9 cellular contexts compared by ENCODE assay signal in the genomic region with DNA sequence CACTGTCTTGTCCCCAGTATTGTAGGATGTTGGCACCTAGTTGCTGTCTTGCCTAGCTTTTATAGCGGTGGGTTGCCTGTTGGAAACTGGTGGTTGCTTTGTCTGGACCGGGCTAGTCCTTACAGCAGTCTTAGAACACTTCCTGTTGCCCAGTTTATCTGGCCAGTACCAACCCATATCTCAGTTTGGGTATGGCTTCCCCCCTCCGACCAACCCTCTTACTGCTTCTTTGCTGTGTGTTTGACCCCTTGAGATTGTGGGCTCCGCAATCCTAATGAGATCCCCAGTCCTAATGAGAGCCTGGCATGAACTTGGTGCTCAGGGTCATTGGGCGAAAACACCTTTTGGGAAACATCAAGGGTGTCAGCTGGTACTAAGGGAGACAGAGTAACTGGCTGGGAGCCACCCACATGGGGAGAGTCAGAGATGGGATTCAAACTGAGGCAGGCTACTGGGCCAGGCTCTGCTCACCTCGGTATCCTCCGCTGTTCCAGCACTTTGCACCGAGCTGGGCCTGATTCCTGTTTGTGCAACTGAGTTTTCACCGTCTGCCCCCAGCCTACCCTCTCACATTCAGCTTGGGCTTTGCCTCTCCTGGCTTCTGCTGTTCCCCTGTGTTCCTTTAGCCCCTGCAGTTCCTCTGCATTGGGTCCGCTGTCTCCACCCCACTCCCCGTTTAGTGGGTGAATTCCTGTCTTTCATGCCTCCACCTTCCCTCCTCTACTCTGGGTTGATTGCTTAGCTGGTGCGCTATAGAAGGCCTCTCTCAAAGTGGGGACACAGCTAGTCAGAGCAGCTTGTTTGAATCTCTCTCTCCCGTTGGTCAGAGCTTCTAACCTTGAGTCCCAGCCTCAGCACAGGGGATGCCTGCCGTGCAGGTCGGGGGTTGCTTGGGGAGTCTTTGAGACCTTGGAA. TPM values are rescaled to one million over a fixed set of nuclear protein-coding genes. Genes with fewer than 3 reads are reported as not detected.
DNase-seq lines count a peak whose midpoint lies in the region; ATAC-seq, FAIRE-seq and TF ChIP-seq lines count a peak whose summit lies in the region.
"Had no signal": no experiment of that assay in that cellular context is flagged by ENCODE, and none has a peak within 500 bp of the region (broad histone marks: within the 10 kb centered on the region; RNA-seq: fewer than 3 reads in every experiment).

No MANE protein-coding gene starts in this region.

- intact Hi-C loops in activated CD4-positive, alpha-beta T cell treated with anti-CD3 and anti-CD28 coated beads, Interleukin-2, amount 10 ng/mL, durations not matched to agents 24 days and 14 days (cut with micrococcal nuclease) = no loop called here
- intact Hi-C loops in activated T-helper 1 cell treated with anti-CD3 and anti-CD28 coated beads, Interleukin-12 subunit alpha, Interleukin-12 subunit beta, Interleukin-2, Interleukin-4 antibody, amounts not matched to agents 30 ng/mL and 10 ng/mL and 1 ng/mL, durations not matched to agents 14 hours and 24 hours and 36 hours (cut with micrococcal nuclease) = loop anchor here (2.0 kb wide), 1 partner anchor 16 kb away; no protein-coding TSS in a partner anchor
- intact Hi-C loops in HepG2 (cut with micrococcal nuclease; ENCODE audit: unreplicated experiment) = loop anchor here (5.0 kb wide), 1 partner anchor 36 kb away; no protein-coding TSS in a partner anchor

- peaks cover 49% of the 10 kb centered on the region for H3K4me1 Mint-ChIP-seq in activated CD4-positive, alpha-beta T cell treated with anti-CD3 and anti-CD28 coated beads, Interleukin-2, amount 10 ng/mL, durations not matched to agents 24 days and 14 days
- H3K4me1 Mint-ChIP-seq in activated T-helper 1 cell treated with anti-CD3 and anti-CD28 coated beads, Interleukin-12 subunit alpha, Interleukin-12 subunit beta, Interleukin-2, Interleukin-4 antibody, amounts not matched to agents 30 ng/mL and 10 ng/mL and 1 ng/mL, durations not matched to agents 14 hours and 24 hours and 36 hours (ENCODE audit: low read depth) = peaks cover 60% of the 10 kb centered on the region

- 31% methylated on average over 10 of the region's 15 CpGs for WGBS in HepG2 (ENCODE audit: low lambda C conversion rate)

- POLR2A ChIA-PET in HepG2 (lab: Yijun Ruan, JAX) = interaction anchor here (0.9 to 11.5 kb wide), 14 partner anchors 9 to 222 kb away, joined by 3 to 215 read pairs (median 4); a partner anchor contains a TSS

- TF ChIP-seq EP300 in HepG2 (IDR thresholded peaks at IDR 0.05; ENCODE audit: low read depth in 2 of 2, low read length in 2 of 2) (no peak), HepG2 (CRISPR knock-in tag; IDR thresholded peaks at IDR 0.05; ENCODE audit: borderline replicate concordance) (no peak)

- peak overlapping the region; percentile 95 for H3K27ac Mint-ChIP-seq in activated CD4-positive, alpha-beta T cell treated with anti-CD3 and anti-CD28 coated beads, Interleukin-2, amount 10 ng/mL, durations not matched to agents 24 days and 14 days
- H3K27ac Mint-ChIP-seq in activated T-helper 1 cell treated with anti-CD3 and anti-CD28 coated beads, Interleukin-12 subunit alpha, Interleukin-12 subunit beta, Interleukin-2, Interleukin-4 antibody, amounts not matched to agents 30 ng/mL and 10 ng/mL and 1 ng/mL, durations not matched to agents 14 hours and 24 hours and 36 hours = peak overlapping the region; percentile 94

- no peaks in the 10 kb centered on the region for H3K9me3 Mint-ChIP-seq in activated CD4-positive, alpha-beta T cell treated with anti-CD3 and anti-CD28 coated beads, Interleukin-2, amount 10 ng/mL, durations not matched to agents 24 days and 14 days
- no peaks in the 10 kb centered on the region for H3K9me3 Mint-ChIP-seq in activated T-helper 1 cell treated with anti-CD3 and anti-CD28 coated beads, Interleukin-12 subunit alpha, Interleukin-12 subunit beta, Interleukin-2, Interleukin-4 antibody, amounts not matched to agents 30 ng/mL and 10 ng/mL and 1 ng/mL, durations not matched to agents 14 hours and 24 hours and 36 hours

- TF ChIP-seq CTCF in HepG2 (CRISPR knock-in tag; IDR thresholded peaks at IDR 0.05) = 0 out of 2 replicates have a peak, but pooled peaks have one; percentile 13

- H3K36me3 ChIP-seq in HepG2 (replicated peaks in 1 of 2; ENCODE audit: control insufficient read depth in 1 of 2, insufficient read depth in 2 of 2, low read length in 2 of 2) = no peaks in the 10 kb centered on the region
- no peaks in the 10 kb centered on the region for H3K36me3 ChIP-seq in stomach smooth muscle (ENCODE audit: control insufficient read depth in 2 of 2, insufficient read depth in 2 of 2, low read length in 2 of 2)

- H3K4me2 ChIP-seq in HepG2 (ENCODE audit: low read depth, low read length) = peak overlapping the region; percentile 96

- H3K4me3 ChIP-seq in HepG2 (replicated peaks in 1 of 3; ENCODE audit: insufficient read depth in 1 of 3, low read depth in 2 of 3, low read length in 3 of 3) (peak overlapping the region; percentile 63 to 92 (median 83)), stomach smooth muscle (ENCODE audit: low read length in 2 of 2) (peak overlapping the region; percentile 60 to 85)

- H3K4me3 Mint-ChIP-seq in activated CD4-positive, alpha-beta T cell treated with anti-CD3 and anti-CD28 coated beads, Interleukin-2, amount 10 ng/mL, durations not matched to agents 24 days and 14 days = peak overlapping the region; percentile 96
- peak overlapping the region; percentile 95 for H3K4me3 Mint-ChIP-seq in activated T-helper 1 cell treated with anti-CD3 and anti-CD28 coated beads, Interleukin-12 subunit alpha, Interleukin-12 subunit beta, Interleukin-2, Interleukin-4 antibody, amounts not matched to agents 30 ng/mL and 10 ng/mL and 1 ng/mL, durations not matched to agents 14 hours and 24 hours and 36 hours

- in situ Hi-C loops in HepG2 (cut with HindIII; ENCODE audit: extremely low pct_ligation_motif_present, low pct_unique_long_range_greater_than_20kb) = no loop called here

- H4K20me1 ChIP-seq in HepG2 (ENCODE audit: insufficient read depth, low read length) = peaks cover 34% of the 10 kb centered on the region; the same call in 1 of the 2 replicates

- H3K36me3 Mint-ChIP-seq in activated CD4-positive, alpha-beta T cell treated with anti-CD3 and anti-CD28 coated beads, Interleukin-2, amount 10 ng/mL, durations not matched to agents 24 days and 14 days (ENCODE audit: low read depth) = peaks cover 2% of the 10 kb centered on the region
- peaks cover 2% of the 10 kb centered on the region for H3K36me3 Mint-ChIP-seq in activated T-helper 1 cell treated with anti-CD3 and anti-CD28 coated beads, Interleukin-12 subunit alpha, Interleukin-12 subunit beta, Interleukin-2, Interleukin-4 antibody, amounts not matched to agents 30 ng/mL and 10 ng/mL and 1 ng/mL, durations not matched to agents 14 hours and 24 hours and 36 hours (ENCODE audit: low read depth)

- ATAC-seq in HepG2 = peak; percentile 17

- peaks cover 62% of the 10 kb centered on the region for H3K79me2 ChIP-seq in HepG2 (ENCODE audit: insufficient read depth, low read length)

- CTCF ChIA-PET in HepG2 (lab: Yijun Ruan, JAX; ENCODE audit: low intra/inter-chr PET ratio, low total read pairs) = interaction anchor here (3.1 kb wide), 1 partner anchor 19 kb away, joined by 12 read pairs; no protein-coding TSS in a partner anchor

- TF ChIP-seq RAD21 in HepG2 (CRISPR knock-in tag; IDR thresholded peaks at IDR 0.05) = no peak

- H3K27me3 ChIP-seq in HepG2 (ENCODE audit: control insufficient read depth in 1 of 2, insufficient read depth in 2 of 2, low read length in 2 of 2) (no peaks in the 10 kb centered on the region; a peak in 1 of 5 replicates), stomach smooth muscle (ENCODE audit: control insufficient read depth in 1 of 2, insufficient read depth in 2 of 2, low read length in 2 of 2) (peaks cover 0 to 3% of the 10 kb centered on the region in 2 donors)

- TF ChIP-seq POLR2A in HepG2 (IDR thresholded peaks at IDR 0.05; ENCODE audit: insufficient read depth in 1 of 2, low read depth in 2 of 2, low read length in 2 of 2) = no peak

- no peaks in the 10 kb centered on the region for H3K27me3 Mint-ChIP-seq in activated CD4-positive, alpha-beta T cell treated with anti-CD3 and anti-CD28 coated beads, Interleukin-2, amount 10 ng/mL, durations not matched to agents 24 days and 14 days
- no peaks in the 10 kb centered on the region for H3K27me3 Mint-ChIP-seq in activated T-helper 1 cell treated with anti-CD3 and anti-CD28 coated beads, Interleukin-12 subunit alpha, Interleukin-12 subunit beta, Interleukin-2, Interleukin-4 antibody, amounts not matched to agents 30 ng/mL and 10 ng/mL and 1 ng/mL, durations not matched to agents 14 hours and 24 hours and 36 hours (ENCODE audit: insufficient read depth)

- H3K27ac ChIP-seq in HepG2 (ENCODE audit: extremely low read length, insufficient read depth, low read length) (peak overlapping the region; percentile 73), stomach smooth muscle (ENCODE audit: low read length) (no peak overlapping the region)

- BruUV-seq in HepG2 (replicated peaks; lab: Mats Ljungman, UMichigan) = TSS peak; percentile 43

- H3K9ac ChIP-seq in HepG2 (ENCODE audit: insufficient read depth, low read depth, low read length) (peak overlapping the region; percentile 87), stomach smooth muscle (ENCODE audit: low read length in 2 of 2) (peak overlapping the region; percentile 68 to 75)

- no peak overlapping the region for H2AFZ ChIP-seq in HepG2 (ENCODE audit: low read length)

- H3K9me3 ChIP-seq in HepG2 (ENCODE audit: low read length) (no peaks in the 10 kb centered on the region), stomach smooth muscle (ENCODE audit: control insufficient read depth in 2 of 2, low read length in 2 of 2) (no peaks in the 10 kb centered on the region)

- no peak for DNase-seq in activated CD4-positive, alpha-beta T cell treated with anti-CD3 and anti-CD28 coated beads, Interleukin-2, amount 10 ng/mL, durations not matched to agents 24 days and 14 days
- no peak for DNase-seq in activated CD4-positive, alpha-beta T cell treated with anti-CD3 and anti-CD28 coated beads, Interleukin-2, amount 50 U/mL, for 4 hours
- no peak for DNase-seq in activated T-helper 1 cell treated with anti-CD3 and anti-CD28 coated beads, Interleukin-12 subunit alpha, Interleukin-12 subunit beta, Interleukin-2, Interleukin-4 antibody, amounts not matched to agents 30 ng/mL and 10 ng/mL and 1 ng/mL, durations not matched to agents 14 hours and 24 hours and 36 hours (ENCODE audit: low spot score)
- DNase-seq in HepG2 (ENCODE audit: low spot score) (no peak), EL (no peak), GM19238 (ENCODE audit: insufficient read length, low spot score) (no peak)
- DNase-seq in activated CD4-positive, alpha-beta T cell treated with anti-CD3 and anti-CD28 coated beads for 4 hours = no peak
- DNase-seq: amniotic stem cell had no signal

- FAIRE-seq in HepG2 (lab: Jason Lieb, UNC) = no peak

- peaks cover 68% of the 10 kb centered on the region for H3K4me1 ChIP-seq in HepG2 (ENCODE audit: insufficient read depth, low read length)
- peaks cover 33% of the 10 kb centered on the region for H3K4me1 ChIP-seq in stomach smooth muscle (ENCODE audit: control insufficient read depth, insufficient read depth, low read length)

RNA-seq across cellular contexts. Expression of a gene that starts 1.6 kb away (rescaled TPM):
- total RNA-seq in activated CD4-positive, alpha-beta T cell treated with anti-CD3 and anti-CD28 coated beads, Interleukin-2, amount 10 ng/mL, durations not matched to agents 24 days and 14 days = 47.2 and 47.3 TPM in 2 replicates
- 58.1 and 59.7 TPM in 2 replicates for total RNA-seq in activated T-helper 1 cell treated with anti-CD3 and anti-CD28 coated beads, Interleukin-12 subunit alpha, Interleukin-12 subunit beta, Interleukin-2, Interleukin-4 antibody, amounts not matched to agents 30 ng/mL and 10 ng/mL and 1 ng/mL, durations not matched to agents 14 hours and 24 hours and 36 hours
- 46.5 and 53.3 TPM in 2 replicates for total RNA-seq in HepG2 (2016; rRNA removed; fragmentation: Illumina TruSeq; extraction: Trizol)
- 65.4 and 73.2 TPM in 2 replicates for total RNA-seq in HepG2 (2016; cell fraction: cytosol; rRNA removed; fragmentation: Illumina TruSeq; extraction: Trizol; ENCODE audit: low read depth)
- total RNA-seq in HepG2 (2016; cell fraction: insoluble cytoplasmic fraction; rRNA removed; fragmentation: Illumina TruSeq; extraction: Trizol) = 45.9 and 47.6 TPM in 2 replicates
- 39.0 and 41.3 TPM in 2 replicates for total RNA-seq in HepG2 (2016; cell fraction: membrane; rRNA removed; fragmentation: Illumina TruSeq; extraction: Trizol)
- 38.2 and 42.5 TPM in 2 replicates for total RNA-seq in HepG2 (2016; cell fraction: nucleus; rRNA removed; fragmentation: Illumina TruSeq; extraction: Trizol)
- polyA plus RNA-seq in HepG2 (2011; rRNA removed) = 29.5 and 31.8 TPM in 2 replicates
- polyA plus RNA-seq in HepG2 (2011; cell fraction: cytosol; rRNA removed) = 29.0 and 31.7 TPM in 2 replicates
- 29.6 and 30.6 TPM in 2 replicates for polyA plus RNA-seq in HepG2 (2011; cell fraction: nucleus; rRNA removed)
- polyA plus RNA-seq in HepG2 (2012) = 31.1 and 34.7 TPM in 2 replicates
- 5.0 TPM in 2 replicates for polyA plus RNA-seq in HepG2 (2016; cell fraction: cytosol; fragmentation: Illumina TruSeq; extraction: Trizol; ENCODE audit: low read depth)
- polyA plus RNA-seq in HepG2 (2016; cell fraction: insoluble cytoplasmic fraction; fragmentation: Illumina TruSeq; extraction: Trizol; ENCODE audit: low read depth) = 34.0 and 38.1 TPM in 2 replicates
- polyA plus RNA-seq in HepG2 (2016; cell fraction: membrane; fragmentation: Illumina TruSeq; extraction: Trizol; ENCODE audit: low read depth) = 15.8 and 17.3 TPM in 2 replicates
- 42.2 and 45.1 TPM in 2 replicates for polyA plus RNA-seq in HepG2 (2016; cell fraction: nucleus; fragmentation: Illumina TruSeq; extraction: Trizol; ENCODE audit: insufficient read depth, low read depth)
- polyA minus RNA-seq in HepG2 (2011; rRNA and poly(A)+ RNA removed; ENCODE audit: low replicate concordance) = 34.1 and 63.3 TPM in 2 replicates
- 21.7 and 28.5 TPM in 2 replicates for polyA minus RNA-seq in HepG2 (2011; cell fraction: cytosol; rRNA and poly(A)+ RNA removed)
- polyA minus RNA-seq in HepG2 (2011; cell fraction: nucleus; rRNA and poly(A)+ RNA removed) = 25.8 and 31.3 TPM in 2 replicates
